ENCODE assay signal across 14 cellular contexts in the genomic region with DNA sequence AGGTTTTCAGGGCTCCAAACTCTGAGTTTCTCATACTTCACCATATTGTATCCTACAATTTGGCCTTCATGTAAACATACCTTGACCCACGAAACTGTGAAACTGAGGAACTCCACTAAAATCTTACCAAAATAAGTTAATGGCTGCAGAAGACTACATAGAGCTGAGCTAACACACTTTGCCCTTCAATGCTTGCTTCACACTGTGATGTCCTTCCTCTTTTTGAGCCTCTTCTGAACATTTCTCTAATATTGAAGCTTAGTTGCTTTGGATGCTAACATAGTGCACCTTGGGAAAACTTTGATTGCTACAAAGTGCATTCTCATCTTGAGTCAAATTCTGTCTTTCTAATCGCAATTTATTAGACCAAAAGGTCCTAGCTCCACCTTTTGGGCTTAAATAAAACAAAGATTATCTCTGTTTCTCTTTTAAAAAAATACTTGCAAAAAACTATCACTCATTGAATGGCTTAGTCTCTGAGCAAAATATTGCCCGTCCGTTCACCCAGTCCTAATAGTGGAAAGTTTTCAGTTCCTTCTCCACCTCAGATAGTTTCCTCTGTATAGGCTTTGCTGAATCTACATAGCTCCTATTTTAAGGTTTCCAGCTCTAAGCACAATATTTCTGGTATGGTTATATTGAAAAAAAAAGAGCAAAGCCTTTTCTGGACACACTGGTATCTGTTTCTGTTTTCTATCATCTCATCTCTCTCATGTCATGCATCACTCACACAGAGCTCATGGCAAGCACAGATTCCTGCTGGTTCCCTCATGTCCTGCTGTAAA.
DNase-seq lines count a peak whose midpoint lies in the region; ATAC-seq lines count a peak whose summit lies in the region.
"Had no signal": no experiment of that assay in that cellular context is flagged by ENCODE, and none has a peak within 500 bp of the region (broad histone marks: within the 10 kb centered on the region; RNA-seq: fewer than 3 reads in every experiment).

No MANE protein-coding gene starts in this region.

- DNase-seq in memory B cell (ENCODE audit: low spot score in 2 of 2), result no peak
- no peak for DNase-seq in activated T-cell treated with anti-CD3 and anti-CD28 coated beads, Interleukin-2, amount 50 U/mL, for 48 hours
- no peak for DNase-seq in hepatic stellate cell (ENCODE audit: low spot score)
- no peak for DNase-seq in T-helper 2 cell treated with Interferon-gamma antibody and Interleukin-4, amounts not matched to agents 5 μg/mL and 100 μg/mL, for 36 hours (ENCODE audit: low spot score)
- DNase-seq: activated B cell treated with CpG ODN at 0.5 μM for 24 hours; activated naive CD8-positive, alpha-beta T cell treated with anti-CD3 and anti-CD28 coated beads, Interleukin-2, amount 50 U/mL, for 24 hours; DMS79 treated with DMSO at 0.1 percent for 48 hours; Karpas-422; left ventricle myocardium inferior; nephron progenitor cell had no signal

- no peaks in the 10 kb centered on the region for H3K36me3 Mint-ChIP-seq in memory B cell
- H3K36me3 Mint-ChIP-seq in T-helper 2 cell treated with Interferon-gamma antibody and Interleukin-4, amounts not matched to agents 5 μg/mL and 100 μg/mL, for 36 hours (ENCODE audit: low read depth), result no peaks in the 10 kb centered on the region

- H3K27me3 Mint-ChIP-seq in memory B cell, result peaks cover 2% of the 10 kb centered on the region
- H3K27me3 Mint-ChIP-seq in T-helper 2 cell treated with Interferon-gamma antibody and Interleukin-4, amounts not matched to agents 5 μg/mL and 100 μg/mL, for 36 hours (ENCODE audit: low read depth), result no peaks in the 10 kb centered on the region
- H3K27me3 Mint-ChIP-seq: activated B cell treated with CpG ODN at 0.5 μM for 24 hours; activated naive CD8-positive, alpha-beta T cell treated with anti-CD3 and anti-CD28 coated beads, Interleukin-2, amount 50 U/mL, for 24 hours had no signal

- peaks cover 2% of the 10 kb centered on the region for H3K9me3 Mint-ChIP-seq in memory B cell
- no peaks in the 10 kb centered on the region for H3K9me3 Mint-ChIP-seq in T-helper 2 cell treated with Interferon-gamma antibody and Interleukin-4, amounts not matched to agents 5 μg/mL and 100 μg/mL, for 36 hours
- H3K9me3 Mint-ChIP-seq: activated B cell treated with CpG ODN at 0.5 μM for 24 hours, nephron progenitor cell had no signal

- no peak overlapping the region for H3K4me3 Mint-ChIP-seq in memory B cell
- H3K4me3 Mint-ChIP-seq in T-helper 2 cell treated with Interferon-gamma antibody and Interleukin-4, amounts not matched to agents 5 μg/mL and 100 μg/mL, for 36 hours, result no peak overlapping the region
- H3K4me3 Mint-ChIP-seq: activated B cell treated with CpG ODN at 0.5 μM for 24 hours; activated naive CD8-positive, alpha-beta T cell treated with anti-CD3 and anti-CD28 coated beads, Interleukin-2, amount 50 U/mL, for 24 hours; nephron progenitor cell had no signal

- ATAC-seq in GM18858 (IDR thresholded peaks at IDR 0.05; ENCODE audit: unreplicated experiment) (peak; percentile 60), GM21723 (IDR thresholded peaks at IDR 0.05; ENCODE audit: unreplicated experiment) (peak; percentile 78), HG03442 (IDR thresholded peaks at IDR 0.05; ENCODE audit: unreplicated experiment) (peak; percentile 75), memory B cell (ENCODE audit: low read depth) (peak; percentile 51), HG03196 (IDR thresholded peaks at IDR 0.05; ENCODE audit: unreplicated experiment) (no peak)
- ATAC-seq: activated naive CD8-positive, alpha-beta T cell treated with anti-CD3 and anti-CD28 coated beads, Interleukin-2, amount 50 U/mL, for 24 hours had no signal

- H3K4me1 Mint-ChIP-seq in memory B cell, result peaks cover 6% of the 10 kb centered on the region
- no peaks in the 10 kb centered on the region for H3K4me1 Mint-ChIP-seq in T-helper 2 cell treated with Interferon-gamma antibody and Interleukin-4, amounts not matched to agents 5 μg/mL and 100 μg/mL, for 36 hours (ENCODE audit: low read depth)
- H3K4me1 Mint-ChIP-seq: activated naive CD8-positive, alpha-beta T cell treated with anti-CD3 and anti-CD28 coated beads, Interleukin-2, amount 50 U/mL, for 24 hours; nephron progenitor cell had no signal

- no peak overlapping the region for H3K27ac Mint-ChIP-seq in memory B cell
- no peak overlapping the region for H3K27ac Mint-ChIP-seq in T-helper 2 cell treated with Interferon-gamma antibody and Interleukin-4, amounts not matched to agents 5 μg/mL and 100 μg/mL, for 36 hours
- H3K27ac Mint-ChIP-seq: activated B cell treated with CpG ODN at 0.5 μM for 24 hours; activated naive CD8-positive, alpha-beta T cell treated with anti-CD3 and anti-CD28 coated beads, Interleukin-2, amount 50 U/mL, for 24 hours; nephron progenitor cell had no signal
